In genomic region chr3:87041191-87041590, GRCh38 we compare ENCODE assay signal across 1 cellular context.
TF ChIP-seq lines count a peak whose summit lies in the region.

No MANE protein-coding gene starts in this region.

TF ChIP-seq in HepG2, 621 proteins besides CTCF, POLR2A, EP300 and RAD21:
- TF ChIP-seq SSRP1 (CRISPR knock-in tag; IDR thresholded peaks at IDR 0.05) (no peak), CEBPB (IDR thresholded peaks at IDR 0.05; ENCODE audit: borderline replicate concordance, low read depth, low read length) (peak; percentile 11; the same call in 1 of the 2 replicates)
